Comparison of ENCODE assay signal across 8 cellular contexts in the genomic region with DNA sequence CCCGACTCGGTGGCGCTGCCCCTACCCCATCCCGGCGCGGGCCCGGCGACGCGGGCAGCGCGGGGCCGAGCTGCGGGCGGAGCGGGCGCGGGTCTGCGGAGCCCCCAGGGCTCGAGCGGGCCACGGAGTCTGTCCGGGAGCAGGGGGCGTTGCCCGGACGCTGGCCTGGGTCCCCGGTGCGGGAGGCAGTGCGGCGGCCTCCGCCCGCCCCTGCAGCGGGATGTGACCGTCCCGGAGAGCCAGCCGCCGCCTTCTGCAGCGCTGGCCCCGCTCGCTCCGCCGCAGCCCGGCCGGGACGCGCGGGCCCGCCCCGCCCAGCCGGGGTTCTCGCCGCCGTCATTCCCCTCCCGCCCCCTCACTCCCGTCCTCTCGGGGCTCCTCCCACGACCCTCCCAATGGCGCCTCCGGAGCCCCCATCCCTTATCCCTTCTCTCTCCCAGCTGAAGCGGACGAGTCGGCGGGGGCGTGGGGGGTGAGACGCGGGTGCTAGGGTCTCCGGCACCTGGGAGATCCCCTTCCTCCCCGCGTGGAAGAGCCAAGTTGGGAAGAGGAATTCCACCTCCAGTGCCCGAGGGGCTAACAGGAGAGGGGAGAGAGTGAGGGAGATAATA. TPM values are rescaled to one million over a fixed set of nuclear protein-coding genes. Genes with fewer than 3 reads are reported as not detected.
A peak's percentile ranks its signal among the peaks of the same experiment; 100 is the strongest.
DNase-seq lines count a peak whose midpoint lies in the region; ATAC-seq, FAIRE-seq and TF ChIP-seq lines count a peak whose summit lies in the region.

A gene with protein sequence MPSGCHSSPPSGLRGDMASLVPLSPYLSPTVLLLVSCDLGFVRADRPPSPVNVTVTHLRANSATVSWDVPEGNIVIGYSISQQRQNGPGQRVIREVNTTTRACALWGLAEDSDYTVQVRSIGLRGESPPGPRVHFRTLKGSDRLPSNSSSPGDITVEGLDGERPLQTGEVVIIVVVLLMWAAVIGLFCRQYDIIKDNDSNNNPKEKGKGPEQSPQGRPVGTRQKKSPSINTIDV (minus strand): TSS at position 257 of the 611 bp plus-strand sequence. CDS start 521 bp downstream, outside the sequence.

- ATAC-seq in HepG2 = peak; percentile 26

- H3K36me3 ChIP-seq in HepG2 (replicated peaks in 1 of 2; ENCODE audit: control insufficient read depth in 1 of 2, insufficient read depth in 2 of 2, low read length in 2 of 2) (no peaks in the 10 kb centered on the region), stomach (peaks cover 0 to 7% (median 0%) of the 10 kb centered on the region in 4 donors)

- H3K4me3 ChIP-seq in HepG2 (replicated peaks in 1 of 3; ENCODE audit: insufficient read depth in 1 of 3, low read depth in 2 of 3, low read length in 3 of 3) (peak within 1 kb of the TSS; percentile 81 to 85 (median 83)), stomach (peak within 1 kb of the TSS; percentile 60 to 74 (median 73))

- CTCF ChIA-PET in RWPE1 (lab: Yijun Ruan, JAX) (no interaction called here), HepG2 (lab: Yijun Ruan, JAX; ENCODE audit: low intra/inter-chr PET ratio, low total read pairs) (no interaction called here)

- FAIRE-seq in HepG2 (lab: Jason Lieb, UNC) = no peak

- peak; percentile 53 for TF ChIP-seq RAD21 in HepG2 (CRISPR knock-in tag; IDR thresholded peaks at IDR 0.05)

- no peak for TF ChIP-seq CTCF in RWPE1 (conservative IDR thresholded peaks at IDR 0.05; ENCODE audit: low read depth)
- no peak for TF ChIP-seq CTCF in HepG2 (CRISPR knock-in tag; IDR thresholded peaks at IDR 0.05)
- TF ChIP-seq CTCF in stomach (IDR thresholded peaks at IDR 0.05) = no peak

- intact Hi-C loops in HepG2 (cut with micrococcal nuclease; ENCODE audit: unreplicated experiment) = loop anchor here (5.0 kb wide), 1 partner anchor 87 kb away; the partner anchor contains the start of gene ZNF512
- intact Hi-C loops in stomach (cut with DNase I; ENCODE audit: low total_unique reads) = no loop called here

- H3K27me3 ChIP-seq in HepG2 (ENCODE audit: control insufficient read depth in 1 of 2, insufficient read depth in 2 of 2, low read length in 2 of 2) (no peaks in the 10 kb centered on the region), stomach (peaks cover 0 to 23% (median 3%) of the 10 kb centered on the region in 3 donors)

- peak within 1 kb of the TSS; percentile 95 for H3K4me2 ChIP-seq in HepG2 (ENCODE audit: low read depth, low read length)

- 2% methylated on average over 16 of the region's 70 CpGs for WGBS in HepG2 (ENCODE audit: low lambda C conversion rate)
- WGBS in stomach, 5 donors = 0 to 4% (median 1%) methylated on average over 14 to 70 of the region's 70 CpGs

- BruUV-seq in HepG2 (replicated peaks; lab: Mats Ljungman, UMichigan) = no TSS peak

- no peak within 1 kb of the TSS for H3K27ac ChIP-seq in RWPE1
- peak within 1 kb of the TSS; percentile 86 for H3K27ac ChIP-seq in HepG2 (ENCODE audit: extremely low read length, insufficient read depth, low read length)
- H3K27ac ChIP-seq in stomach = peak within 1 kb of the TSS; percentile 17 to 80 (median 78)

- in situ Hi-C loops in HepG2 (cut with HindIII; ENCODE audit: extremely low pct_ligation_motif_present, low pct_unique_long_range_greater_than_20kb) = no loop called here

- POLR2A ChIA-PET in RWPE1 (lab: Yijun Ruan, JAX; ENCODE audit: low non-redundant PET) (no interaction called here), HepG2 (lab: Yijun Ruan, JAX) (interaction anchor here (1.2 to 2.0 kb wide), 6 partner anchors 74 to 169 kb away, joined by 3 to 9 read pairs (median 5); partner anchors contain the start of genes PPM1G, SLC4A1AP, SUPT7L and ZNF512)

- H3K4me1 ChIP-seq in HepG2 (ENCODE audit: insufficient read depth, low read length) = peaks cover 64% of the 10 kb centered on the region
- H3K4me1 ChIP-seq in stomach = peaks cover 0 to 31% (median 28%) of the 10 kb centered on the region in 4 donors

- peak within 1 kb of the TSS; percentile 74 for H3K9ac ChIP-seq in HepG2 (ENCODE audit: insufficient read depth, low read depth, low read length)

- H4K20me1 ChIP-seq in HepG2 (ENCODE audit: insufficient read depth, low read length) = no peaks in the 10 kb centered on the region

- H3K79me2 ChIP-seq in HepG2 (ENCODE audit: insufficient read depth, low read length) = no peaks in the 10 kb centered on the region

- peak in 1 of 2 experiments; percentile 68; a peak in 2 of 4 replicates for TF ChIP-seq POLR2A in HepG2 (IDR thresholded peaks at IDR 0.05; ENCODE audit: insufficient read depth in 1 of 2, low read depth in 2 of 2, low read length in 2 of 2)
- no peak for TF ChIP-seq POLR2A in stomach (IDR thresholded peaks at IDR 0.05)

- peak; percentile 12 for DNase-seq in ELF-1 (ENCODE audit: low read depth, low spot score)
- DNase-seq in RWPE1 (ENCODE audit: low spot score) = peak; percentile 20
- DNase-seq in dermis blood vessel endothelial cell = peak; percentile 39
- no peak for DNase-seq in HepG2 (ENCODE audit: low spot score)
- DNase-seq in stomach = peak; percentile 29
- no peak for DNase-seq in SKM-1 treated with dmso at 0.1 percent for 144 hours (lab: John Stamatoyannopoulos, UW; ENCODE audit: unreplicated experiment)
- no peak for DNase-seq in NK-92 treated with Interleukin-12 subunit alpha and Interleukin-12 subunit beta, amount 100 ng/mL, for 24 hours (lab: John Stamatoyannopoulos, UW)
- DNase-seq in SHP77 (lab: John Stamatoyannopoulos, UW) = no peak

- no peaks in the 10 kb centered on the region for H3K9me3 ChIP-seq in HepG2 (ENCODE audit: low read length)
- H3K9me3 ChIP-seq in stomach = no peaks in the 10 kb centered on the region

- H2AFZ ChIP-seq in HepG2 (ENCODE audit: low read length) = peak within 1 kb of the TSS; percentile 0

- no peak for TF ChIP-seq EP300 in HepG2 (IDR thresholded peaks at IDR 0.05; ENCODE audit: low read depth in 2 of 2, low read length in 2 of 2)
- TF ChIP-seq EP300 in HepG2 (CRISPR knock-in tag; IDR thresholded peaks at IDR 0.05; ENCODE audit: borderline replicate concordance) = no peak
- TF ChIP-seq EP300 in stomach (IDR thresholded peaks at IDR 0.05) = no peak

TF ChIP-seq in HepG2, 621 proteins besides CTCF, POLR2A, EP300 and RAD21 (continues in another document):
- TF ChIP-seq MAX (IDR thresholded peaks at IDR 0.05) (peak; percentile 40; the same call in 1 of the 2 replicates), ZNF263 (CRISPR knock-in tag; IDR thresholded peaks at IDR 0.05) (peak; percentile 88), PRPF4 (IDR thresholded peaks at IDR 0.05; ENCODE audit: low read depth, low read length, poor library complexity, severe bottlenecking) (no peak), HNRNPK (IDR thresholded peaks at IDR 0.05; ENCODE audit: low read depth, low read length, poor library complexity, severe bottlenecking) (peak; percentile 43), ZNF747 (CRISPR knock-in tag; IDR thresholded peaks at IDR 0.05; ENCODE audit: borderline replicate concordance) (no peak), ZNF121 (CRISPR knock-in tag; IDR thresholded peaks at IDR 0.05) (no peak), BRF2 (CRISPR knock-in tag; IDR thresholded peaks at IDR 0.05) (no peak), ZMAT3 (CRISPR knock-in tag; conservative IDR thresholded peaks at IDR 0.05) (no peak), ETV5 (CRISPR knock-in tag; IDR thresholded peaks at IDR 0.05; ENCODE audit: borderline replicate concordance) (no peak)

RNA-seq across cellular contexts. Expression of the gene that starts here (rescaled TPM):
- 14.5 and 17.9 TPM in 2 replicates for total RNA-seq in dermis blood vessel endothelial cell
- total RNA-seq in HepG2 (2016; rRNA removed; fragmentation: Illumina TruSeq; extraction: Trizol) = 7.4 and 9.0 TPM in 2 replicates
- 18.3 and 18.6 TPM in 2 replicates for total RNA-seq in HepG2 (2016; cell fraction: cytosol; rRNA removed; fragmentation: Illumina TruSeq; extraction: Trizol; ENCODE audit: low read depth)
- total RNA-seq in HepG2 (2016; cell fraction: insoluble cytoplasmic fraction; rRNA removed; fragmentation: Illumina TruSeq; extraction: Trizol) = 6.4 and 9.4 TPM in 2 replicates
- 24.1 and 26.9 TPM in 2 replicates for total RNA-seq in HepG2 (2016; cell fraction: membrane; rRNA removed; fragmentation: Illumina TruSeq; extraction: Trizol)
- total RNA-seq in HepG2 (2016; cell fraction: nucleus; rRNA removed; fragmentation: Illumina TruSeq; extraction: Trizol) = 4.9 and 6.0 TPM in 2 replicates
- polyA plus RNA-seq in HepG2 (2011; rRNA removed) = 17.4 and 26.3 TPM in 2 replicates
- 18.5 and 21.7 TPM in 2 replicates for polyA plus RNA-seq in HepG2 (2011; cell fraction: cytosol; rRNA removed)
- 25.5 and 37.4 TPM in 2 replicates for polyA plus RNA-seq in HepG2 (2011; cell fraction: nucleus; rRNA removed)
- polyA plus RNA-seq in HepG2 (2012) = 11.2 and 21.4 TPM in 2 replicates
- polyA plus RNA-seq in HepG2 (2016; cell fraction: cytosol; fragmentation: Illumina TruSeq; extraction: Trizol; ENCODE audit: low read depth) = 25.4 and 28.1 TPM in 2 replicates
- polyA plus RNA-seq in HepG2 (2016; cell fraction: insoluble cytoplasmic fraction; fragmentation: Illumina TruSeq; extraction: Trizol; ENCODE audit: low read depth) = 8.3 and 8.5 TPM in 2 replicates
- polyA plus RNA-seq in HepG2 (2016; cell fraction: membrane; fragmentation: Illumina TruSeq; extraction: Trizol; ENCODE audit: low read depth) = 27.4 and 30.5 TPM in 2 replicates
- 11.5 and 13.8 TPM in 2 replicates for polyA plus RNA-seq in HepG2 (2016; cell fraction: nucleus; fragmentation: Illumina TruSeq; extraction: Trizol; ENCODE audit: insufficient read depth, low read depth)
- 27.7 TPM in 1 of 2 replicates, not detected in the other for polyA minus RNA-seq in HepG2 (2011; rRNA and poly(A)+ RNA removed; ENCODE audit: low replicate concordance)
- polyA minus RNA-seq in HepG2 (2011; cell fraction: cytosol; rRNA and poly(A)+ RNA removed) = 6.4 and 7.1 TPM in 2 replicates
- 4.5 and 10.4 TPM in 2 replicates for polyA minus RNA-seq in HepG2 (2011; cell fraction: nucleus; rRNA and poly(A)+ RNA removed)
- 10 to 100 TPM in 2 of 5 donors, 1 to 10 TPM in 2, under 1 TPM in 1; 0.89 to 23.3 (median 5.0) TPM for total RNA-seq in stomach
- polyA plus RNA-seq in stomach = 10 to 100 TPM in 2 of 3 donors, 1 to 10 TPM in 1; 4.5 to 15.1 (median 10.1) TPM

Comparison
In these comparisons a context has a peak if more than half of its experiments do, and no peak if none do; other contexts are left out.
1. DNase-seq: peak in ELF-1 (single experiment), RWPE1 (single experiment), dermis blood vessel endothelial cell (single experiment) and stomach (single experiment); none in HepG2 (single experiment), SKM-1 treated with dmso at 0.1 percent for 144 hours (single experiment), NK-92 treated with Interleukin-12 subunit alpha and Interleukin-12 subunit beta, amount 100 ng/mL, for 24 hours (single experiment) and SHP77 (0 of 2).